23 cellular contexts compared by ENCODE assay signal in genomic region chr2:65749549-65749948, GRCh38.
A peak's percentile ranks its signal among the peaks of the same experiment; 100 is the strongest.
DNase-seq lines count a peak whose midpoint lies in the region; ATAC-seq and TF ChIP-seq lines count a peak whose summit lies in the region.
"Had no signal": no experiment of that assay in that cellular context is flagged by ENCODE, and none has a peak within 500 bp of the region (broad histone marks: within the 10 kb centered on the region; RNA-seq: fewer than 3 reads in every experiment).

No MANE protein-coding gene starts in this region.

- H3K36me3 ChIP-seq in brain microvascular endothelial cell (replicated peaks) (no peaks in the 10 kb centered on the region), body of pancreas (replicated peaks in 1 of 2; ENCODE audit: insufficient read depth in 1 of 2, low read depth in 2 of 2) (no peaks in the 10 kb centered on the region)
- H3K36me3 ChIP-seq: SJSA1, spleen, uterus had no signal

- no peaks in the 10 kb centered on the region for H3K27me3 ChIP-seq in brain microvascular endothelial cell (replicated peaks)
- H3K27me3 ChIP-seq in body of pancreas = no peaks in the 10 kb centered on the region
- H3K27me3 ChIP-seq: hepatocyte, SJSA1, spleen, uterus had no signal

- no peak for ATAC-seq in body of pancreas
- ATAC-seq: activated naive CD8-positive, alpha-beta T cell treated with anti-CD3 and anti-CD28 coated beads, Interleukin-2, amount 50 U/mL, for 24 hours; esophagus mucosa; left cardiac atrium; mucosa of descending colon; stimulated activated naive B cell treated with anti-CD40 and anti-IgM and Interleukin-4, amounts not matched to agents 10 μg/mL and 1 μg/mL and 100 μg/mL, for 72 hours had no signal

- DNase-seq in AG09309 (ENCODE audit: low read depth) (peak; percentile 21), M059J (ENCODE audit: low read depth) (peak; percentile 47), brain microvascular endothelial cell (peak; percentile 92), kidney glomerular epithelial cell (lab: John Stamatoyannopoulos, UW) (peak; percentile 93), GOT3 (lab: John Stamatoyannopoulos, UW) (no peak), body of pancreas (no peak), SKM-1 treated with dmso at 0.1 percent for 144 hours (lab: John Stamatoyannopoulos, UW; ENCODE audit: unreplicated experiment) (no peak)
- DNase-seq in NK-92 treated with Interleukin-12 subunit alpha and Interleukin-12 subunit beta, amount 100 ng/mL, for 24 hours (lab: John Stamatoyannopoulos, UW) = no peak
- DNase-seq: activated CD4-positive, alpha-beta T cell treated with anti-CD3 and anti-CD28 coated beads, Interleukin-2, amount 10 ng/mL, durations not matched to agents 24 days and 14 days; activated naive CD8-positive, alpha-beta T cell treated with anti-CD3 and anti-CD28 coated beads, Interleukin-2, amount 50 U/mL, for 24 hours; activated T-cell treated with anti-CD3 and anti-CD28 coated beads, Interleukin-2, amount 50 U/mL, for 24 hours; COR-L47; KG1; left cardiac atrium; mucosa of descending colon; NCI-H1436; NCI-H2227 treated with DMSO at 0.1 percent for 48 hours; spleen; stimulated activated naive B cell treated with anti-CD40 and anti-IgM and Interleukin-4, amounts not matched to agents 10 μg/mL and 1 μg/mL and 100 μg/mL, for 72 hours; uterus had no signal

- no peak for TF ChIP-seq CTCF in AG09309 (IDR thresholded peaks at IDR 0.05; ENCODE audit: control insufficient read depth, insufficient read depth, low read depth, low read length, missing control alignments)
- no peak for TF ChIP-seq CTCF in brain microvascular endothelial cell (IDR thresholded peaks at IDR 0.05; ENCODE audit: low read depth, low read length, missing control alignments)
- no peak for TF ChIP-seq CTCF in body of pancreas (IDR thresholded peaks at IDR 0.05)

- H3K4me3 ChIP-seq in AG09309 (ENCODE audit: control insufficient read depth, low read depth, low read length) = no peak overlapping the region
- no peak overlapping the region for H3K4me3 ChIP-seq in brain microvascular endothelial cell (ENCODE audit: low read depth, low read length)
- no peak overlapping the region for H3K4me3 ChIP-seq in body of pancreas
- H3K4me3 ChIP-seq: hepatocyte, mucosa of descending colon, SJSA1, spleen, uterus had no signal

- intact Hi-C loops in body of pancreas (cut with DNase I) = no loop called here

- in situ Hi-C loops in brain microvascular endothelial cell (cut with HindIII; ENCODE audit: low pct_ligation_motif_present, low sequenced_read_pairs) = no loop called here

- WGBS in body of pancreas, 2 donors = 65 to 67% methylated on average over 2 to 3 of the region's 3 CpGs

- no peaks in the 10 kb centered on the region for H3K9me3 ChIP-seq in body of pancreas
- H3K9me3 ChIP-seq: mucosa of descending colon, SJSA1, spleen, uterus had no signal

- peak overlapping the region; percentile 64 for H3K27ac ChIP-seq in brain microvascular endothelial cell
- H3K27ac ChIP-seq in body of pancreas = no peak overlapping the region
- H3K27ac ChIP-seq: hepatocyte, SJSA1, spleen, uterus had no signal

- no peaks in the 10 kb centered on the region for H3K4me1 ChIP-seq in body of pancreas
- H3K4me1 ChIP-seq: SJSA1, spleen had no signal

- TF ChIP-seq POLR2A in body of pancreas (IDR thresholded peaks at IDR 0.05) = no peak

Comparison
In these comparisons a context has a peak if more than half of its experiments do, and no peak if none do; other contexts are left out.
1. DNase-seq: peak in AG09309 (single experiment), M059J (single experiment), brain microvascular endothelial cell (single experiment) and kidney glomerular epithelial cell (single experiment); none in NK-92 treated with Interleukin-12 subunit alpha and Interleukin-12 subunit beta, amount 100 ng/mL, for 24 hours (single experiment), GOT3 (single experiment), body of pancreas (0 of 4) and SKM-1 treated with dmso at 0.1 percent for 144 hours (single experiment).